10 cellular contexts compared by ENCODE assay signal in genomic region chr12:53102883-53103807, GRCh38. TPM values are rescaled to one million over a fixed set of nuclear protein-coding genes. Genes with fewer than 3 reads are reported as not detected.
A peak's percentile ranks its signal among the peaks of the same experiment; 100 is the strongest.
DNase-seq lines count a peak whose midpoint lies in the region; ATAC-seq and TF ChIP-seq lines count a peak whose summit lies in the region.
"Had no signal": no experiment of that assay in that cellular context is flagged by ENCODE, and none has a peak within 500 bp of the region (broad histone marks: within the 10 kb centered on the region; RNA-seq: fewer than 3 reads in every experiment).

Gene SOAT2, plus strand, starts transcription at chr12:53103486. Its CDS starts 92 bp downstream, at chr12:53103578.

- peak within 1 kb of the TSS in 3 of 6 donors; percentile 13 to 85 (median 83) for H3K27ac Mint-ChIP-seq in naive B cell

- intact Hi-C loops in Right ventricle myocardium inferior (cut with DNase I), result no loop called here

- TF ChIP-seq CTCF in GM13977 (IDR thresholded peaks at IDR 0.05; ENCODE audit: extremely low read depth, insufficient read depth, missing control alignments), result no peak
- TF ChIP-seq CTCF in GM20000 (IDR thresholded peaks at IDR 0.05; ENCODE audit: extremely low read depth, missing control alignments), result no peak

- H3K9me3 Mint-ChIP-seq in naive B cell, result no peaks in the 10 kb centered on the region

- no peaks in the 10 kb centered on the region for H3K36me3 Mint-ChIP-seq in naive B cell
- H3K36me3 Mint-ChIP-seq: brain had no signal

- DNase-seq in GM13977 (ENCODE audit: low spot score), result peak; percentile 58
- peak; percentile 30 for DNase-seq in activated T-cell treated with anti-CD3 and anti-CD28 coated beads for 1 hour (ENCODE audit: low read depth)
- DNase-seq in naive B cell, result no peak
- no peak for DNase-seq in GM20000 (ENCODE audit: low spot score)
- DNase-seq in SHP77 (lab: John Stamatoyannopoulos, UW), result no peak
- no peak for DNase-seq in Right ventricle myocardium inferior (ENCODE audit: missing footprints)
- no peak for DNase-seq in LoVo (ENCODE audit: low spot score)

- H3K4me3 Mint-ChIP-seq in naive B cell, result peak within 1 kb of the TSS in 2 of 8 donors; percentile 15 to 35
- H3K4me3 Mint-ChIP-seq: brain had no signal

- in situ Hi-C loops in GM13977 (cut with MboI; ENCODE audit: low pct_unique_long_range_greater_than_20kb, low sequenced_read_pairs, unreplicated experiment), result no loop called here

- ATAC-seq in HG03342 (IDR thresholded peaks at IDR 0.05; ENCODE audit: unreplicated experiment) (peak; percentile 69), naive B cell (ENCODE audit: low read depth in 2 of 2) (peak; percentile 12 to 36), Right ventricle myocardium inferior (no peak)
- ATAC-seq: HCT116 had no signal

- H3K4me1 Mint-ChIP-seq in naive B cell, result peaks cover 21 to 30% (median 21%) of the 10 kb centered on the region in 3 donors

- peaks cover 0 to 7% (median 0%) of the 10 kb centered on the region in 3 donors for H3K27me3 Mint-ChIP-seq in naive B cell

RNA-seq across cellular contexts. Expression of gene SOAT2, which starts in this region (rescaled TPM):
- not detected for polyA plus RNA-seq in naive B cell (ENCODE audit: low read depth in 6 of 6)
- total RNA-seq in Right ventricle myocardium inferior, result not detected

Comparison
In these comparisons a context has a peak if more than half of its experiments do, and no peak if none do; other contexts are left out.
1. Peak in ATAC-seq in naive B cell; RNA of the gene not detected or under 1 TPM.
2. DNase-seq: peak in GM13977 (single experiment) and activated T-cell treated with anti-CD3 and anti-CD28 coated beads for 1 hour (single experiment); none in naive B cell (single experiment), GM20000 (single experiment), SHP77 (0 of 2), Right ventricle myocardium inferior (single experiment) and LoVo (single experiment).